ENCODE assay signal across 1 cellular context in genomic region chr3:172213168-172213567, GRCh38.
TF ChIP-seq lines count a peak whose summit lies in the region.

No MANE protein-coding gene starts in this region.

TF ChIP-seq in A549, 52 proteins besides CTCF, POLR2A, EP300 and RAD21 (continued from another document):
- TF ChIP-seq CHD2 (IDR thresholded peaks at IDR 0.05; ENCODE audit: low read length, partially characterized antibody) = no peak
- no peak for TF ChIP-seq FOSB (CRISPR knock-in tag; IDR thresholded peaks at IDR 0.05)
- TF ChIP-seq ZC3H11A (IDR thresholded peaks at IDR 0.05) = no peak
